2 cellular contexts compared by ENCODE assay signal in genomic region chr7:97034213-97034852, GRCh38. TPM values are rescaled to one million over a fixed set of nuclear protein-coding genes. Genes with fewer than 3 reads are reported as not detected.
"Had no signal": no experiment of that assay in that cellular context is flagged by ENCODE, and none has a peak within 500 bp of the region (broad histone marks: within the 10 kb centered on the region; RNA-seq: fewer than 3 reads in every experiment).

No MANE protein-coding gene starts in this region.

RNA-seq across cellular contexts. Expression of gene DLX5, which starts 9.7 kb away (rescaled TPM):
- total RNA-seq: G401, GM12878 had no signal
- polyA plus RNA-seq: GM12878 had no signal

RNA-seq across cellular contexts. Expression of gene DLX6, which starts 29.0 kb away (rescaled TPM):
- total RNA-seq: G401, GM12878 had no signal
- polyA plus RNA-seq: GM12878 had no signal
